ENCODE assay signal across 2 cellular contexts in the genomic region with DNA sequence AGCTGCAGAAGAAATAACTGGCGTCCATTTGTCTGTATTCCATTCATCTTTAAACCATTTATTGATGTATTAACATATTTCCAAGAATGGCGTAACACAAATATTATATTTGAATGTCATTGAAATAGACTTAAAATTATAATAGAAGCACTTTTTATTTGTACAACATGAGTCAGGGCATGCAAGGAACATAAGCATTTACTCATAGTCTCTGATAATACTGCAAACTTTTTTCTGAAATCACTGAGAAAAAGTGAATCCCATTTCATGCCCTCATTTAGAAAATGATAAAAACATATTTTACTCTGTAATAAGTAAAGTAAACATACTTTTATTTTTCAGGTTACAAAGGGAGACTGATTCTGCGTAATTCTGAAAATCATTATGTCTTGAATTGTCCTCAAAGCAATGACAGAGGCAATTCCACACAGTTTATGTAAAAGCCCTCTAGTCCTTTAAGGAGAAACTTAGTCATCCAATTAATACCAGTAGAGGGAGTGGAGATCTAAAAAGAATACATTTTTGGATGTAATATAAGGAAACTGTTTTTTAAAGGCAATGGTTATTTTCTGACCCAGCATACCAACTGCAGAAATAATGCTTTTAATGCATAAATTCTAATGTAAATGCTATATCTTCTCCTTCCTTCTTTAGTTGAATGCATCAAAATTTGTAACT.
TF ChIP-seq lines count a peak whose summit lies in the region.

No MANE protein-coding gene starts in this region.

TF ChIP-seq in liver, 16 proteins besides CTCF, POLR2A, EP300 and RAD21:
- TF ChIP-seq HNF4A (conservative IDR thresholded peaks at IDR 0.05) (no peak), TAF1 (conservative IDR thresholded peaks at IDR 0.05) (no peak), JUND (IDR thresholded peaks at IDR 0.05) (no peak), FOXA1 (IDR thresholded peaks at IDR 0.05) (no peak)

TF ChIP-seq in HepG2, 621 proteins besides CTCF, POLR2A, EP300 and RAD21:
- TF ChIP-seq PITX1 (CRISPR knock-in tag; IDR thresholded peaks at IDR 0.05) (no peak), GFI1 (CRISPR knock-in tag; IDR thresholded peaks at IDR 0.05; ENCODE audit: borderline replicate concordance) (no peak)
- TF ChIP-seq, protein P1, sequence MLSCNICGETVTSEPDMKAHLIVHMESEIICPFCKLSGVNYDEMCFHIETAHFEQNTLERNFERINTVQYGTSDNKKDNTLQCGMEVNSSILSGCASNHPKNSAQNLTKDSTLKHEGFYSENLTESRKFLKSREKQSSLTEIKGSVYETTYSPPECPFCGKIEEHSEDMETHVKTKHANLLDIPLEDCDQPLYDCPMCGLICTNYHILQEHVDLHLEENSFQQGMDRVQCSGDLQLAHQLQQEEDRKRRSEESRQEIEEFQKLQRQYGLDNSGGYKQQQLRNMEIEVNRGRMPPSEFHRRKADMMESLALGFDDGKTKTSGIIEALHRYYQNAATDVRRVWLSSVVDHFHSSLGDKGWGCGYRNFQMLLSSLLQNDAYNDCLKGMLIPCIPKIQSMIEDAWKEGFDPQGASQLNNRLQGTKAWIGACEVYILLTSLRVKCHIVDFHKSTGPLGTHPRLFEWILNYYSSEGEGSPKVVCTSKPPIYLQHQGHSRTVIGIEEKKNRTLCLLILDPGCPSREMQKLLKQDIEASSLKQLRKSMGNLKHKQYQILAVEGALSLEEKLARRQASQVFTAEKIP (CRISPR knock-in tag; IDR thresholded peaks at IDR 0.05; ENCODE audit: borderline replicate concordance): no peak
